In genomic region chr7:75892634-75893272, GRCh38 we compare ENCODE assay signal across 1 cellular context.
TF ChIP-seq lines count a peak whose summit lies in the region.

No MANE protein-coding gene starts in this region.

TF ChIP-seq in HepG2, 621 proteins besides CTCF, POLR2A, EP300 and RAD21:
- TF ChIP-seq EZH2 (conservative IDR thresholded peaks at IDR 0.05; ENCODE audit: low read depth, low read length) (no peak), MIXL1 (CRISPR knock-in tag; IDR thresholded peaks at IDR 0.05) (no peak), THAP7 (CRISPR knock-in tag; IDR thresholded peaks at IDR 0.05) (0 out of 2 replicates have a peak, but pooled peaks have one; percentile 26), CEBPB (IDR thresholded peaks at IDR 0.05; ENCODE audit: borderline replicate concordance, low read depth, low read length) (peak; percentile 85), ZNF609 (CRISPR knock-in tag; IDR thresholded peaks at IDR 0.05; ENCODE audit: borderline replicate concordance) (no peak), ZNF768 (CRISPR knock-in tag; IDR thresholded peaks at IDR 0.05) (0 out of 2 replicates have a peak, but pooled peaks have one; percentile 20), SPEN (CRISPR knock-in tag; IDR thresholded peaks at IDR 0.05; ENCODE audit: low read depth) (0 out of 2 replicates have a peak, but pooled peaks have one; percentile 22), ZNF256 (CRISPR knock-in tag; conservative IDR thresholded peaks at IDR 0.05) (no peak), UBTF (CRISPR knock-in tag; IDR thresholded peaks at IDR 0.05) (no peak), CEBPG (CRISPR knock-in tag; IDR thresholded peaks at IDR 0.05) (peak; percentile 81), ZNF275 (CRISPR knock-in tag; IDR thresholded peaks at IDR 0.05; ENCODE audit: borderline replicate concordance) (no peak), ZNF687 (CRISPR knock-in tag; IDR thresholded peaks at IDR 0.05) (peak; percentile 51), MAX (IDR thresholded peaks at IDR 0.05) (peak; percentile 17; the same call in 1 of the 2 replicates)
